In the genomic region with DNA sequence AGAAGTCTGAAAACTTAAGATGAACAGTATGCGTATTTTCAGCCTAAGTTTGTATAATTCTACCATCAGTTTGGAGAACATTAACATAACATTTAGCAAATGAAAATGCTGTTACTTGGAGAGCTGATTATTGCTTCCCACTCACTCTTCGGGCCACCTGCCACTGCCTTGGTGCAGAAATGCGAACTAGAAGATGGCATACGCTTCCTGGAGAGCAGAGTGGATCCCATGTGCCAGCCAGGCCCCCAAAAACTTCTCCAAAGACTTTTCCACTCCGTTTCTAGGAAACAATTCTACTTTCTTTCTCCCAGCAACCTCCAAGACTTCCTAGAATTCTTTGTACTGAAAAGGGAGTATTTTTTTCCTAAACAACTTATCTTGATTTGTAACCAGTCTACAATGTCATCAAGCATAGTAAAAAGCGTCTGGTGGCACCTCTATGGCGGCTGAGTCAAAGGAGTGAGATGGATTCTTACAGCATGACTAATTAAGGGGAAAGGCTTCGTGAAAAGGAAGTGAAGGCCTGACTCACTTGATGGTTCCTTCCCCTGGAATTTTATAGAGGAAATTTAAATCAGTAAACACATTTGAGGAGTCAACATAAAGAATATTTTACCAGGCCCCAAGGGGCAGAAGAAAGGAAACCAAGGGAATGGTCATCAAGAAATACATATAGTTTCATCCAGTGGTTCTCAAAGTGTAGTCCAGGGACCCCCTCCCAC, we compare ENCODE assay signal across 8 cellular contexts. TPM values are rescaled to one million over a fixed set of nuclear protein-coding genes. Genes with fewer than 3 reads are reported as not detected.
DNase-seq lines count a peak whose midpoint lies in the region; ATAC-seq, FAIRE-seq and TF ChIP-seq lines count a peak whose summit lies in the region.

No MANE protein-coding gene starts in this region.

- H3K36me3 ChIP-seq in IMR-90 (ENCODE audit: control insufficient read depth, insufficient read depth, low read length), result peaks cover 13% of the 10 kb centered on the region
- peaks cover 4% of the 10 kb centered on the region for H3K36me3 ChIP-seq in bronchial epithelial cell (ENCODE audit: control insufficient read depth, insufficient read depth, low read length)

- peaks cover 25% of the 10 kb centered on the region for H3K4me1 ChIP-seq in IMR-90 (ENCODE audit: control insufficient read depth, insufficient read depth, low read length)

- H2BK5ac ChIP-seq in IMR-90 (ENCODE audit: low read depth, low read length, poor library complexity, severe bottlenecking), result peak overlapping the region; percentile 96

- H3K9ac ChIP-seq in IMR-90 (ENCODE audit: low read depth, low read length), result peak overlapping the region; percentile 64; the same call in 1 of the 2 replicates

- in situ Hi-C loops in IMR-90 (cut with MboI; ENCODE audit: low sequenced_read_pairs), result no loop called here

- no peak for TF ChIP-seq CTCF in IMR-90 (conservative IDR thresholded peaks at IDR 0.05; ENCODE audit: low read depth, low read length)
- TF ChIP-seq CTCF in bronchial epithelial cell (IDR thresholded peaks at IDR 0.05; ENCODE audit: insufficient read depth, low read length, severe bottlenecking), result no peak

- peak overlapping the region; percentile 87 to 93 for H4K8ac ChIP-seq in IMR-90 (ENCODE audit: low read depth in 2 of 2, low read length in 2 of 2)

- peaks cover 30 to 42% of the 10 kb centered on the region in 2 experiments for H3K79me1 ChIP-seq in IMR-90 (ENCODE audit: low read depth in 1 of 2, low read length in 2 of 2)

- FAIRE-seq in bronchial epithelial cell (lab: Jason Lieb, UNC), result peak; percentile 75
- FAIRE-seq in GM12892 (lab: Jason Lieb, UNC), result no peak

- peak overlapping the region; percentile 86 for H4K91ac ChIP-seq in IMR-90 (ENCODE audit: insufficient read depth, low read depth, low read length)

- TF ChIP-seq POLR2A in IMR-90 (IDR thresholded peaks at IDR 0.05; ENCODE audit: low read depth, low read length) (no peak), GM12892 (IDR thresholded peaks at IDR 0.05; ENCODE audit: low read depth, low read length) (no peak)

- no TSS peak for BruUV-seq in IMR-90 (replicated peaks; lab: Mats Ljungman, UMichigan)

- peak overlapping the region; percentile 80 for H4K5ac ChIP-seq in IMR-90 (ENCODE audit: low read depth, low read length)

- H4K20me1 ChIP-seq in IMR-90 (ENCODE audit: insufficient read depth, low read length), result no peaks in the 10 kb centered on the region

- peak overlapping the region; percentile 96 for H3K18ac ChIP-seq in IMR-90 (ENCODE audit: low read depth, low read length)

- peak overlapping the region; percentile 95 for H3K56ac ChIP-seq in IMR-90 (ENCODE audit: extremely low read depth, insufficient read depth, low read length)

- H2AK9ac ChIP-seq in IMR-90 (replicated peaks; ENCODE audit: low read depth, low read length, poor library complexity), result peak overlapping the region; percentile 84

- peaks cover 13% of the 10 kb centered on the region for H3K9me1 ChIP-seq in IMR-90 (ENCODE audit: insufficient read depth, low read length)

- intact Hi-C loops in IMR-90 (cut with micrococcal nuclease), result no loop called here

- H2BK20ac ChIP-seq in IMR-90 (ENCODE audit: low read depth, low read length), result peak overlapping the region; percentile 91

- H3K9me3 ChIP-seq in IMR-90 (ENCODE audit: control insufficient read depth, insufficient read depth, low read length), result no peaks in the 10 kb centered on the region

- H2AK5ac ChIP-seq in IMR-90 (ENCODE audit: low read depth, low read length), result peak overlapping the region; percentile 93

- CTCF ChIA-PET in IMR-90 (lab: Yijun Ruan, JAX), result no interaction called here

- peak; percentile 99 for DNase-seq in A172 (ENCODE audit: low spot score)
- DNase-seq in IMR-90, result peak; percentile 93
- DNase-seq in bronchial epithelial cell (ENCODE audit: low read depth), result peak; percentile 91
- DNase-seq in left kidney (ENCODE audit: low read depth, low spot score), result peak; percentile 49
- no peak for DNase-seq in activated T-cell treated with anti-CD3 and anti-CD28 coated beads, Interleukin-2, amount 50 U/mL, for 1 hour
- no peak for DNase-seq in medulla oblongata (ENCODE audit: extremely low spot score)
- no peak for DNase-seq in NCI-H1694 treated with DMSO at 0.1 percent for 48 hours (lab: John Stamatoyannopoulos, UW)
- DNase-seq in GM12892 (ENCODE audit: insufficient read length), result no peak

- peak overlapping the region; percentile 76 for H3K14ac ChIP-seq in IMR-90 (replicated peaks; ENCODE audit: low read depth, low read length)

- peak overlapping the region; percentile 98 for H3K27ac ChIP-seq in IMR-90 (ENCODE audit: insufficient read depth, low read length)

- H3K27me3 ChIP-seq in IMR-90 (ENCODE audit: control insufficient read depth, insufficient read depth, low read length) (no peaks in the 10 kb centered on the region), bronchial epithelial cell (ENCODE audit: control insufficient read depth, insufficient read depth, low read length) (no peaks in the 10 kb centered on the region)

- peak overlapping the region; percentile 94 for H3K4ac ChIP-seq in IMR-90 (ENCODE audit: low read depth, low read length)

- H2AFZ ChIP-seq in IMR-90 (replicated peaks; ENCODE audit: low read length, poor library complexity), result no peak overlapping the region

- peak overlapping the region; percentile 92 for H2BK120ac ChIP-seq in IMR-90 (ENCODE audit: low read depth, low read length)

- TF ChIP-seq RAD21 in IMR-90 (IDR thresholded peaks at IDR 0.05; ENCODE audit: low read length), result no peak

- POLR2A ChIA-PET in IMR-90 (lab: Charles Lee; ENCODE audit: unreplicated experiment), result interaction anchor here (0.6 kb wide), 1 partner anchor 89 kb away, joined by 3 read pairs; no protein-coding TSS in a partner anchor

- dilution Hi-C loops in IMR-90 (cut with HindIII; ENCODE audit: low sequenced_read_pairs, unreplicated experiment), result no loop called here

- H3K4me2 ChIP-seq in IMR-90 (ENCODE audit: low read depth, low read length), result peak overlapping the region; percentile 87

- H3K23ac ChIP-seq in IMR-90 (ENCODE audit: low read depth, low read length), result peak overlapping the region; percentile 90; the same call in 1 of the 2 replicates

- peak; percentile 76 for ATAC-seq in IMR-90 (ENCODE audit: low read depth)

- H3K4me3 ChIP-seq in IMR-90 (ENCODE audit: insufficient read depth, low read depth, low read length) (no peak overlapping the region), bronchial epithelial cell (ENCODE audit: low read depth, low read length) (no peak overlapping the region)

- 69% methylated on average over 2 of the region's 8 CpGs; no CpG with 5 or more reads in 1 of the 2 experiments for WGBS in IMR-90 (ENCODE audit: extremely low coverage in 2 of 2, insufficient read length in 1 of 2), 2 experiments

- H2BK15ac ChIP-seq in IMR-90 (ENCODE audit: low read depth, low read length), result peak overlapping the region; percentile 41; the same call in 2 of the 3 replicates

TF ChIP-seq in IMR-90, 13 proteins besides CTCF, POLR2A, EP300 and RAD21:
- TF ChIP-seq FOS (IDR thresholded peaks at IDR 0.05; ENCODE audit: low read depth, low read length) (peak; percentile 94), BHLHE40 (IDR thresholded peaks at IDR 0.05; ENCODE audit: low read depth, low read length) (no peak), SMC3 (IDR thresholded peaks at IDR 0.05; ENCODE audit: low read depth, low read length) (no peak), RCOR1 (IDR thresholded peaks at IDR 0.05; ENCODE audit: insufficient replicate concordance, low read length) (peak; percentile 39), RFX5 (IDR thresholded peaks at IDR 0.05; ENCODE audit: low read depth, low read length) (no peak), CEBPB (IDR thresholded peaks at IDR 0.05; ENCODE audit: low read depth, low read length) (no peak), CHD1 (IDR thresholded peaks at IDR 0.05; ENCODE audit: low read depth, low read length) (no peak), MAFK (IDR thresholded peaks at IDR 0.05; ENCODE audit: low read depth, low read length) (0 out of 2 replicates have a peak, but pooled peaks have one; percentile 3), MXI1 (IDR thresholded peaks at IDR 0.05; ENCODE audit: borderline replicate concordance, low read depth, low read length) (no peak), MAZ (IDR thresholded peaks at IDR 0.05; ENCODE audit: borderline replicate concordance, low read depth, low read length) (no peak)
- TF ChIP-seq, protein P1, sequence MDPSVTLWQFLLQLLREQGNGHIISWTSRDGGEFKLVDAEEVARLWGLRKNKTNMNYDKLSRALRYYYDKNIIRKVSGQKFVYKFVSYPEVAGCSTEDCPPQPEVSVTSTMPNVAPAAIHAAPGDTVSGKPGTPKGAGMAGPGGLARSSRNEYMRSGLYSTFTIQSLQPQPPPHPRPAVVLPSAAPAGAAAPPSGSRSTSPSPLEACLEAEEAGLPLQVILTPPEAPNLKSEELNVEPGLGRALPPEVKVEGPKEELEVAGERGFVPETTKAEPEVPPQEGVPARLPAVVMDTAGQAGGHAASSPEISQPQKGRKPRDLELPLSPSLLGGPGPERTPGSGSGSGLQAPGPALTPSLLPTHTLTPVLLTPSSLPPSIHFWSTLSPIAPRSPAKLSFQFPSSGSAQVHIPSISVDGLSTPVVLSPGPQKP (IDR thresholded peaks at IDR 0.05; ENCODE audit: borderline replicate concordance, low read depth, low read length), result no peak
TF ChIP-seq in IMR-90: peak in this region for 3.

RNA-seq across cellular contexts. Expression of gene FEZ2, which starts 36.6 kb away (rescaled TPM):
- total RNA-seq in A172 (2014; rRNA removed; shearing (Covaris generic)), result 190 and 290 TPM in 2 replicates
- 19.4 and 43.3 TPM in 2 replicates for total RNA-seq in IMR-90 (2012; rRNA removed)
- 31.6 and 32.4 TPM in 2 replicates for polyA plus RNA-seq in IMR-90 (2012; rRNA removed)
- 5.2 and 11.4 TPM in 2 replicates for polyA plus RNA-seq in IMR-90 (2012; cell fraction: cytosol; rRNA removed)
- 1.9 and 13.6 TPM in 2 replicates for polyA plus RNA-seq in IMR-90 (2012; cell fraction: nucleus; rRNA removed; ENCODE audit: low replicate concordance)
- 46.3 and 57.0 TPM in 2 replicates for total RNA-seq in bronchial epithelial cell
- polyA plus RNA-seq in GM12892 (2012; ENCODE audit: missing spikeins), result 11.1 TPM

Comparison
In these comparisons a context has a peak if more than half of its experiments do, and no peak if none do; other contexts are left out.
1. DNase-seq: peak in A172 (single experiment), IMR-90 (single experiment), bronchial epithelial cell (single experiment) and left kidney (single experiment); none in activated T-cell treated with anti-CD3 and anti-CD28 coated beads, Interleukin-2, amount 50 U/mL, for 1 hour (single experiment), medulla oblongata (single experiment), NCI-H1694 treated with DMSO at 0.1 percent for 48 hours (single experiment) and GM12892 (single experiment).